8 cellular contexts compared by ENCODE assay signal in genomic region chr6:158799051-158799792, GRCh38. TPM values are rescaled to one million over a fixed set of nuclear protein-coding genes. Genes with fewer than 3 reads are reported as not detected.
DNase-seq lines count a peak whose midpoint lies in the region; ATAC-seq, FAIRE-seq and TF ChIP-seq lines count a peak whose summit lies in the region.

No MANE protein-coding gene starts in this region.

- H3K36me3 ChIP-seq in Peyer's patch, result no peaks in the 10 kb centered on the region

- H3K9me3 Mint-ChIP-seq in HFFc6, result no peaks in the 10 kb centered on the region
- H3K9me3 Mint-ChIP-seq in nephron progenitor cell, result no peaks in the 10 kb centered on the region

- H3K27me3 ChIP-seq in Peyer's patch, result no peaks in the 10 kb centered on the region

- ATAC-seq in A549, result peak; percentile 56 to 57
- no peak for ATAC-seq in GM21737 (IDR thresholded peaks at IDR 0.05; ENCODE audit: unreplicated experiment)
- ATAC-seq in GM21528 (IDR thresholded peaks at IDR 0.05; ENCODE audit: low FRiP score, unreplicated experiment), result no peak
- no peak for ATAC-seq in HG02884 (IDR thresholded peaks at IDR 0.05; ENCODE audit: unreplicated experiment)

- H3K27ac Mint-ChIP-seq in HFFc6 (peak overlapping the region; percentile 74), nephron progenitor cell (peak overlapping the region; percentile 92)

- WGBS in A549 (ENCODE audit: missing lambda C conversion rate), result 14% methylated on average over 11 of the region's 11 CpGs

- peak overlapping the region; percentile 61 for H3K4me2 ChIP-seq in A549

- TF ChIP-seq RAD21 in A549 (conservative IDR thresholded peaks at IDR 0.05 in 1 of 2, IDR thresholded peaks at IDR 0.05 in 1 of 2), result peak; percentile 21 to 35; a peak in 3 of 5 replicates

- H3K4me1 Mint-ChIP-seq in HFFc6 (ENCODE audit: low read depth), result peaks cover 56% of the 10 kb centered on the region
- H3K4me1 Mint-ChIP-seq in nephron progenitor cell, result peaks cover 32% of the 10 kb centered on the region

- no peak overlapping the region for H3K4me3 Mint-ChIP-seq in HFFc6
- H3K4me3 Mint-ChIP-seq in nephron progenitor cell, result no peak overlapping the region

- H3K27me3 Mint-ChIP-seq in HFFc6 (ENCODE audit: insufficient read depth), result no peaks in the 10 kb centered on the region; the same call in 1 of the 2 replicates
- H3K27me3 Mint-ChIP-seq in nephron progenitor cell (ENCODE audit: low read depth, poor library complexity), result peaks cover 4% of the 10 kb centered on the region

- H3K27ac ChIP-seq in A549, result peak overlapping the region in 1 of 2 experiments; percentile 55; a peak in 3 of 6 replicates
- H3K27ac ChIP-seq in Peyer's patch, result peak overlapping the region; percentile 55 to 91 (median 68)
- peak overlapping the region; percentile 54 for H3K27ac ChIP-seq in epithelial cell of prostate

- TF ChIP-seq POLR2A in A549 (IDR thresholded peaks at IDR 0.05; ENCODE audit: low read length), result no peak
- TF ChIP-seq POLR2A in Peyer's patch (IDR thresholded peaks at IDR 0.05), result peak in 1 of 2 donors; percentile 76

- H3K4me3 ChIP-seq in A549 (no peak overlapping the region), Peyer's patch (peak overlapping the region in 2 of 4 donors; percentile 9 to 13)

- peaks cover 96% of the 10 kb centered on the region for H3K4me1 ChIP-seq in A549
- H3K4me1 ChIP-seq in Peyer's patch, result peaks cover 4 to 84% (median 37%) of the 10 kb centered on the region in 4 donors

- TF ChIP-seq EP300 in A549 (IDR thresholded peaks at IDR 0.05), result no peak

- CTCF ChIA-PET in A549 (lab: Yijun Ruan, JAX), result interaction anchor here (1.6 to 3.3 kb wide), 2 partner anchors 9 to 13 kb away, joined by 4 to 20 read pairs; no protein-coding TSS in a partner anchor

- DNase-seq in A549 (ENCODE audit: low read depth in 1 of 2, low spot score in 1 of 2), result peak in 1 of 2 experiments; percentile 72
- peak; percentile 23 for DNase-seq in HFFc6
- DNase-seq in Peyer's patch, result peak in 2 of 3 donors; percentile 67 to 73
- DNase-seq in epithelial cell of prostate (ENCODE audit: low read depth, low spot score), result no peak
- DNase-seq in nephron progenitor cell, result no peak

- POLR2A ChIA-PET in A549 (lab: Yijun Ruan, JAX), result interaction anchor here (0.6 to 1.5 kb wide), 3 partner anchors 55 to 201 kb away, joined by 3 to 5 read pairs (median 3); partner anchors contain the start of gene RSPH3

- peak; percentile 29; the same call in 2 of the 3 replicates for TF ChIP-seq CTCF in A549 (IDR thresholded peaks at IDR 0.05)
- peak; percentile 25; the same call in 1 of the 2 replicates for TF ChIP-seq CTCF in HFFc6 (IDR thresholded peaks at IDR 0.05)
- peak in 3 of 6 experiments; percentile 29 to 45 (median 30) for TF ChIP-seq CTCF in Peyer's patch (IDR thresholded peaks at IDR 0.05)
- TF ChIP-seq CTCF in nephron progenitor cell (IDR thresholded peaks at IDR 0.05), result no peak

- FAIRE-seq in A549 (lab: Jason Lieb, UNC), result no peak

- H3K9me3 ChIP-seq in A549 (no peaks in the 10 kb centered on the region), Peyer's patch (no peaks in the 10 kb centered on the region)

- no peaks in the 10 kb centered on the region; the same call in 1 of the 2 replicates for H3K36me3 Mint-ChIP-seq in HFFc6 (ENCODE audit: low read depth)
- no peaks in the 10 kb centered on the region for H3K36me3 Mint-ChIP-seq in nephron progenitor cell (ENCODE audit: low read depth)

TF ChIP-seq in A549, 52 proteins besides CTCF, POLR2A, EP300 and RAD21:
- TF ChIP-seq CBX2 (IDR thresholded peaks at IDR 0.05; ENCODE audit: borderline replicate concordance, low read depth) (no peak), SMC3 (IDR thresholded peaks at IDR 0.05) (0 out of 3 replicates have a peak, but pooled peaks have one; percentile 19), PBX3 (IDR thresholded peaks at IDR 0.05) (no peak), FOSL2 (IDR thresholded peaks at IDR 0.05) (no peak), FOSL2 (CRISPR knock-in tag; IDR thresholded peaks at IDR 0.05) (peak; percentile 31; the same call in 1 of the 2 replicates), GATA3 (IDR thresholded peaks at IDR 0.05; ENCODE audit: borderline replicate concordance) (peak; percentile 41; the same call in 1 of the 2 replicates), EHMT2 (IDR thresholded peaks at IDR 0.05; ENCODE audit: low read depth) (no peak), USF2 (IDR thresholded peaks at IDR 0.05) (no peak), TFCP2L1 (CRISPR knock-in tag; IDR thresholded peaks at IDR 0.05) (no peak), MYC (IDR thresholded peaks at IDR 0.05; ENCODE audit: borderline replicate concordance, low read length) (no peak), ESRRA (IDR thresholded peaks at IDR 0.05; ENCODE audit: borderline replicate concordance, low read length) (peak; percentile 91; the same call in 1 of the 2 replicates)
TF ChIP-seq in A549: peak in this region for 4.

RNA-seq across cellular contexts. Expression of gene EZR, which starts 19.9 kb away (rescaled TPM):
- polyA plus RNA-seq in A549 (2011; rRNA removed), result 207 and 254 TPM in 2 replicates
- polyA plus RNA-seq in A549 (2012; cell fraction: cytosol; rRNA removed), result 181 and 208 TPM in 2 replicates
- polyA plus RNA-seq in A549 (2012; cell fraction: nucleus; rRNA removed), result 283 and 311 TPM in 2 replicates
- 219 to 259 TPM (median 219 TPM) in 3 replicates for polyA plus RNA-seq in A549 (2017; fragmentation: RNase III; extraction: RNeasy Plus Mini Kit Qiagen cat#74134 plus additional on column Dnase treatment)
- 183 and 197 TPM in 2 replicates for polyA minus RNA-seq in A549 (2011; rRNA and poly(A)+ RNA removed)
- total RNA-seq in HFFc6 (2021; fragmentation: NEBNext Ultra II Directional; extraction: Animal tissue kit (Norgen Biotek cat#: 25700)), result 100 to 1,000 TPM; 118 to 183 (median 178) TPM
- 100 to 1,000 TPM; 201 to 515 (median 470) TPM for total RNA-seq in Peyer's patch

Comparison
In these comparisons a context has a peak if more than half of its experiments do, and no peak if none do; other contexts are left out.
1. ATAC-seq: peak in A549 (2 of 2); none in GM21737 (single experiment), GM21528 (single experiment) and HG02884 (single experiment).
2. DNase-seq: peak in HFFc6 (single experiment) and Peyer's patch (2 of 3); none in epithelial cell of prostate (single experiment) and nephron progenitor cell (single experiment).